13 cellular contexts compared by ENCODE assay signal in the genomic region with DNA sequence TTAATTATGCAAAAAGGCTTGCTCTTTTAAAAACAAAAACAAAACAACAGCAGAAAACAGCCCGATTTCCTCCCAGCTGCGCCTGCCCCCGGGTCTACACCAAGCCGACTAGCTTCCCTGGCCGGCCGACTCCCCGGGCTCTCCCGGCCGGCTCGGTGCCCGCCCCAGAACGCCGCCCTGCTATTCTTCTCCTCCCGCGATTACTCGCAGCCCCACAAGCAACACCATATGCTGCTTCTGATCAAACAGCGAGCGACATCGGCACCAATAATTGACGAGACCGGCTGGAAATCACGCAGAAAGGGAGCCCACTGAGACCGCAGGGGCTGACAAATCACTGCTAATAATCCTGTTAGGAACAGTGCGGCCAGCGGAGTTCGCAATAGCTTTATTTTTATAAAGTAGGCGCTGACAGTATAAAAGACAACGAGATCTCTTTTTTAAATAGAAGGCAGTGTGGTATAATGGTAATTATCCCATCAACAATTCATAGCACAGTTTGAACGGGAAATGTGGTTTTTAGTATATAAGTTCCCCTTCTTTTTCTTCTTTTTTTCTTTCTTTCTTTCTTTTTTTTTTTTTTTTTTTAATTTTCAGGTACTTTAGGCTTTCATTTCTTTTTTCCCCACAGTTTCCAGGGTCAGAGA. TPM values are rescaled to one million over a fixed set of nuclear protein-coding genes. Genes with fewer than 3 reads are reported as not detected.
A peak's percentile ranks its signal among the peaks of the same experiment; 100 is the strongest.
DNase-seq lines count a peak whose midpoint lies in the region; ATAC-seq and TF ChIP-seq lines count a peak whose summit lies in the region.
"Had no signal": no experiment of that assay in that cellular context is flagged by ENCODE, and none has a peak within 500 bp of the region (broad histone marks: within the 10 kb centered on the region; RNA-seq: fewer than 3 reads in every experiment).

No MANE protein-coding gene starts in this region.

- H3K9me3 Mint-ChIP-seq in T-helper 2 cell treated with Interferon-gamma antibody and Interleukin-4, amounts not matched to agents 5 μg/mL and 100 μg/mL, for 36 hours = peaks cover 20% of the 10 kb centered on the region

- peaks cover 0 to 53% (median 46%) of the 10 kb centered on the region in 5 donors for H3K4me1 ChIP-seq in subcutaneous abdominal adipose tissue (ENCODE audit: control insufficient read depth in 5 of 5, insufficient read depth in 5 of 5, low read length in 5 of 5)

- peak overlapping the region; percentile 54 for H3K4me3 Mint-ChIP-seq in T-helper 2 cell treated with Interferon-gamma antibody and Interleukin-4, amounts not matched to agents 5 μg/mL and 100 μg/mL, for 36 hours
- H3K4me3 Mint-ChIP-seq: B cell; stimulated activated naive CD8-positive, alpha-beta T cell treated with anti-CD3 and anti-CD28 coated beads, Interleukin-15, Interleukin-2, amounts not matched to agents 100 ng/mL and 50 ng/mL, for 24 hours had no signal

- H3K27ac Mint-ChIP-seq in T-helper 2 cell treated with Interferon-gamma antibody and Interleukin-4, amounts not matched to agents 5 μg/mL and 100 μg/mL, for 36 hours = no peak overlapping the region
- H3K27ac Mint-ChIP-seq: B cell; stimulated activated naive CD8-positive, alpha-beta T cell treated with anti-CD3 and anti-CD28 coated beads, Interleukin-15, Interleukin-2, amounts not matched to agents 100 ng/mL and 50 ng/mL, for 24 hours had no signal

- peaks cover 91% of the 10 kb centered on the region for H3K27me3 Mint-ChIP-seq in T-helper 2 cell treated with Interferon-gamma antibody and Interleukin-4, amounts not matched to agents 5 μg/mL and 100 μg/mL, for 36 hours (ENCODE audit: low read depth)

- no peak for ATAC-seq in stimulated activated naive CD8-positive, alpha-beta T cell treated with anti-CD3 and anti-CD28 coated beads, Interleukin-15, Interleukin-2, amounts not matched to agents 100 U/mL and 50 U/mL, for 24 hours
- no peak for ATAC-seq in GM18520 (IDR thresholded peaks at IDR 0.05; ENCODE audit: unreplicated experiment)
- ATAC-seq: naive thymus-derived CD4-positive, alpha-beta T cell had no signal

- DNase-seq in T-helper 2 cell treated with Interferon-gamma antibody and Interleukin-4, amounts not matched to agents 5 μg/mL and 100 μg/mL, for 36 hours (ENCODE audit: low spot score) = no peak
- DNase-seq in T-helper 2 cell (no peak), NCI-H524 (lab: John Stamatoyannopoulos, UW) (peak; percentile 25 to 73), epithelial cell of proximal tubule (ENCODE audit: low read depth) (no peak), cerebellar nuclear complex (lab: John Stamatoyannopoulos, UW) (no peak)
- no peak for DNase-seq in stimulated activated naive CD8-positive, alpha-beta T cell treated with anti-CD3 and anti-CD28 coated beads, Interleukin-15, Interleukin-2, amounts not matched to agents 100 U/mL and 50 U/mL, for 24 hours
- DNase-seq: effector CD4-positive, alpha-beta T cell; naive thymus-derived CD4-positive, alpha-beta T cell had no signal

- H3K36me3 ChIP-seq in subcutaneous abdominal adipose tissue (ENCODE audit: control insufficient read depth in 5 of 5, insufficient read depth in 5 of 5, low read length in 5 of 5) = no peaks in the 10 kb centered on the region

- H3K27ac ChIP-seq in subcutaneous abdominal adipose tissue (ENCODE audit: low read depth, low read length) = peak overlapping the region; percentile 79

- peaks cover 15% of the 10 kb centered on the region for H3K4me1 Mint-ChIP-seq in T-helper 2 cell treated with Interferon-gamma antibody and Interleukin-4, amounts not matched to agents 5 μg/mL and 100 μg/mL, for 36 hours (ENCODE audit: low read depth)

- peak overlapping the region; percentile 69 for H3K4me3 ChIP-seq in epithelial cell of proximal tubule (ENCODE audit: low read depth, low read length)
- peak overlapping the region; percentile 45 to 86 (median 61) for H3K4me3 ChIP-seq in subcutaneous abdominal adipose tissue (ENCODE audit: low read depth in 1 of 5, low read length in 5 of 5)

- TF ChIP-seq CTCF in epithelial cell of proximal tubule (conservative IDR thresholded peaks at IDR 0.05; ENCODE audit: low read depth, low read length) = no peak

- no peaks in the 10 kb centered on the region for H3K9me3 ChIP-seq in subcutaneous abdominal adipose tissue (ENCODE audit: control insufficient read depth in 5 of 5, low read length in 5 of 5)

- peak overlapping the region in 4 of 5 donors; percentile 23 to 56 (median 52) for H3K9ac ChIP-seq in subcutaneous abdominal adipose tissue (ENCODE audit: low read length in 5 of 5)

- peaks cover 35 to 86% (median 61%) of the 10 kb centered on the region in 5 donors for H3K27me3 ChIP-seq in subcutaneous abdominal adipose tissue (ENCODE audit: control insufficient read depth in 5 of 5, insufficient read depth in 4 of 5, low read length in 5 of 5)

- peaks cover 8% of the 10 kb centered on the region for H3K36me3 Mint-ChIP-seq in T-helper 2 cell treated with Interferon-gamma antibody and Interleukin-4, amounts not matched to agents 5 μg/mL and 100 μg/mL, for 36 hours (ENCODE audit: low read depth)

RNA-seq across cellular contexts. Expression of gene SIM1, which starts 3.3 kb away (rescaled TPM):
- 6.9 and 9.5 TPM in 2 replicates for total RNA-seq in epithelial cell of proximal tubule
- total RNA-seq: activated CD8-positive, alpha-beta memory T cell treated with anti-CD3 and anti-CD28 coated beads for 36 hours; B cell; naive thymus-derived CD4-positive, alpha-beta T cell had no signal

Comparison
In these comparisons a context has a peak if more than half of its experiments do, and no peak if none do; other contexts are left out.
1. DNase-seq: peak in NCI-H524 (2 of 2); none in T-helper 2 cell treated with Interferon-gamma antibody and Interleukin-4, amounts not matched to agents 5 μg/mL and 100 μg/mL, for 36 hours (single experiment), T-helper 2 cell (0 of 5), epithelial cell of proximal tubule (single experiment), stimulated activated naive CD8-positive, alpha-beta T cell treated with anti-CD3 and anti-CD28 coated beads, Interleukin-15, Interleukin-2, amounts not matched to agents 100 U/mL and 50 U/mL, for 24 hours (single experiment) and cerebellar nuclear complex (0 of 2).